Comparison of ENCODE assay signal across 24 cellular contexts in genomic region chr2:149703281-149703680, GRCh38.
"Had no signal": no experiment of that assay in that cellular context is flagged by ENCODE, and none has a peak within 500 bp of the region (broad histone marks: within the 10 kb centered on the region; RNA-seq: fewer than 3 reads in every experiment).

No MANE protein-coding gene starts in this region.

- ATAC-seq: activated naive CD4-positive, alpha-beta T cell treated with anti-CD3 and anti-CD28 coated beads, Interleukin-2, amount 50 U/mL, for 72 hours; activated T-cell treated with anti-CD3 and anti-CD28 coated beads, Interleukin-2, amount 50 U/mL, for 72 hours; foreskin keratinocyte; heart left ventricle; left colon; right lobe of liver had no signal

- H3K4me1 Mint-ChIP-seq: activated CD4-positive, alpha-beta T cell treated with anti-CD3 and anti-CD28 coated beads, Interleukin-2, amount 10 ng/mL, durations not matched to agents 24 days and 14 days; neural crest cell had no signal

- H3K27me3 Mint-ChIP-seq: activated CD4-positive, alpha-beta T cell treated with anti-CD3 and anti-CD28 coated beads, Interleukin-2, amount 10 ng/mL, durations not matched to agents 24 days and 14 days had no signal

- DNase-seq: activated CD4-positive, alpha-beta T cell treated with anti-CD3 and anti-CD28 coated beads, Interleukin-2, amount 10 ng/mL, durations not matched to agents 24 days and 14 days; activated CD4-positive, CD25-positive, alpha-beta regulatory T cell; activated CD8-positive, alpha-beta memory T cell treated with anti-CD3 and anti-CD28 coated beads, Interleukin-2, amount 50 U/mL, for 48 hours; activated gamma-delta T cell; activated T-cell treated with anti-CD3 and anti-CD28 coated beads, Interleukin-2, amount 50 U/mL, for 72 hours; amniotic stem cell; heart left ventricle; left colon; right lobe of liver; stimulated activated CD4-positive, alpha-beta T cell treated with anti-CD3 and anti-CD28 coated beads, Interleukin-4, amount 100 ng/mL, for 4 hours; stimulated activated CD8-positive, alpha-beta memory T cell treated with anti-CD3 and anti-CD28 coated beads, Interleukin-4, amount 100 ng/mL, for 48 hours; stimulated activated naive CD4-positive, alpha-beta T cell treated with Interleukin-2 at 50 U/mL for 16 hours had no signal

- H3K27me3 ChIP-seq: cardiac muscle cell, esophagus muscularis mucosa, foreskin keratinocyte, heart left ventricle, right lobe of liver, tibial nerve had no signal

- H3K4me2 ChIP-seq: smooth muscle cell had no signal

- FAIRE-seq: colon, endometrium had no signal

- H3K9me3 ChIP-seq: esophagus muscularis mucosa, prostate gland, right lobe of liver, tibial nerve had no signal

- H3K9me3 Mint-ChIP-seq: activated CD4-positive, alpha-beta T cell treated with anti-CD3 and anti-CD28 coated beads, Interleukin-2, amount 10 ng/mL, durations not matched to agents 24 days and 14 days; activated T-cell treated with anti-CD3 and anti-CD28 coated beads, Interleukin-2, amount 50 U/mL, for 72 hours; T-helper 2 cell treated with Interferon-gamma antibody and Interleukin-4, amounts not matched to agents 5 μg/mL and 100 μg/mL, for 36 hours had no signal

- H3K4me3 ChIP-seq: cardiac muscle cell, esophagus muscularis mucosa, heart left ventricle, lung, prostate gland, right lobe of liver, smooth muscle cell, tibial nerve had no signal

- H3K36me3 Mint-ChIP-seq: activated naive CD4-positive, alpha-beta T cell treated with anti-CD3 and anti-CD28 coated beads, Interleukin-2, amount 50 U/mL, for 72 hours had no signal

- H3K36me3 ChIP-seq: cardiac muscle cell, esophagus muscularis mucosa, heart left ventricle, prostate gland, right lobe of liver, tibial nerve had no signal

- H3K27ac ChIP-seq: cardiac muscle cell, esophagus muscularis mucosa, foreskin keratinocyte, heart left ventricle, prostate gland, right lobe of liver, tibial nerve had no signal

- H3K4me3 Mint-ChIP-seq: activated CD4-positive, alpha-beta T cell treated with anti-CD3 and anti-CD28 coated beads, Interleukin-2, amount 10 ng/mL, durations not matched to agents 24 days and 14 days; activated T-cell treated with anti-CD3 and anti-CD28 coated beads, Interleukin-2, amount 50 U/mL, for 72 hours; neural crest cell; T-helper 2 cell treated with Interferon-gamma antibody and Interleukin-4, amounts not matched to agents 5 μg/mL and 100 μg/mL, for 36 hours had no signal

- H3K4me1 ChIP-seq: esophagus muscularis mucosa, foreskin keratinocyte, heart left ventricle, prostate gland, right lobe of liver, tibial nerve had no signal

- H3K27ac Mint-ChIP-seq: activated CD4-positive, alpha-beta T cell treated with anti-CD3 and anti-CD28 coated beads, Interleukin-2, amount 10 ng/mL, durations not matched to agents 24 days and 14 days; activated naive CD4-positive, alpha-beta T cell treated with anti-CD3 and anti-CD28 coated beads, Interleukin-2, amount 50 U/mL, for 72 hours; activated T-cell treated with anti-CD3 and anti-CD28 coated beads, Interleukin-2, amount 50 U/mL, for 72 hours; T-helper 2 cell treated with Interferon-gamma antibody and Interleukin-4, amounts not matched to agents 5 μg/mL and 100 μg/mL, for 36 hours had no signal
